In genomic region chr3:12979947-12980487, GRCh38 we compare ENCODE assay signal across 23 cellular contexts.
"Had no signal": no experiment of that assay in that cellular context is flagged by ENCODE, and none has a peak within 500 bp of the region (broad histone marks: within the 10 kb centered on the region; RNA-seq: fewer than 3 reads in every experiment).

No MANE protein-coding gene starts in this region.

- ATAC-seq: SK-N-SH treated with all-trans-retinoic acid at 6 μM for 48 hours had no signal

- H3K9me3 ChIP-seq: breast epithelium, SJSA1 had no signal

- H3K27me3 Mint-ChIP-seq: activated CD4-positive, alpha-beta memory T cell treated with anti-CD3 and anti-CD28 coated beads, Interleukin-2, amount 10 ng/mL, durations not matched to agents 7 days and 5 days; activated CD4-positive, alpha-beta T cell treated with anti-CD3 and anti-CD28 coated beads, Interleukin-2, amount 10 ng/mL, durations not matched to agents 7 days and 5 days; activated naive CD4-positive, alpha-beta T cell treated with anti-CD3 and anti-CD28 coated beads, Interleukin-2, amount 50 U/mL, for 24 hours had no signal

- H3K9me3 Mint-ChIP-seq: activated CD4-positive, alpha-beta memory T cell treated with anti-CD3 and anti-CD28 coated beads, Interleukin-2, amount 10 ng/mL, durations not matched to agents 7 days and 5 days; activated CD4-positive, alpha-beta T cell treated with anti-CD3 and anti-CD28 coated beads, Interleukin-2, amount 10 ng/mL, durations not matched to agents 7 days and 5 days; activated naive CD4-positive, alpha-beta T cell treated with anti-CD3 and anti-CD28 coated beads, Interleukin-2, amount 50 U/mL, for 24 hours; activated T-helper 1 cell treated with anti-CD3 and anti-CD28 coated beads, Interleukin-12 subunit alpha, Interleukin-12 subunit beta, Interleukin-2, Interleukin-4 antibody, amounts not matched to agents 30 ng/mL and 10 ng/mL and 1 ng/mL, durations not matched to agents 14 hours and 24 hours and 36 hours; T-helper 1 cell treated with Interleukin-12 subunit alpha and Interleukin-12 subunit beta and Interleukin-4 antibody, amounts not matched to agents 30 μg/mL and 1 μg/mL, for 36 hours had no signal

- H3K4me3 ChIP-seq: breast epithelium, SJSA1 had no signal

- DNase-seq: activated CD4-positive, alpha-beta memory T cell treated with anti-CD3 and anti-CD28 coated beads, Interleukin-2, amount 10 ng/mL, durations not matched to agents 7 days and 5 days; activated CD4-positive, alpha-beta T cell treated with anti-CD3 and anti-CD28 coated beads, Interleukin-2, amount 10 ng/mL, durations not matched to agents 7 days and 5 days; activated CD4-positive, CD25-positive, alpha-beta regulatory T cell; activated CD8-positive, alpha-beta memory T cell treated with anti-CD3 and anti-CD28 coated beads, Interleukin-2, amount 50 U/mL, for 4 hours; activated effector memory CD4-positive, alpha-beta T cell treated with Interleukin-2 at 50 U/mL for 16 hours; activated naive CD4-positive, alpha-beta T cell; central memory CD4-positive, alpha-beta T cell; NCI-H1092; NCI-H1930; NCI-H2107; NCI-H2171 treated with DMSO at 0.1 percent for 48 hours; NCI-H226; NCI-H510A; NCI-H526 treated with DMSO at 0.1 percent for 48 hours; RPMI8226; SHP77; SW 1271 had no signal

- H3K4me3 Mint-ChIP-seq: activated CD4-positive, alpha-beta memory T cell treated with anti-CD3 and anti-CD28 coated beads, Interleukin-2, amount 10 ng/mL, durations not matched to agents 7 days and 5 days; activated CD4-positive, alpha-beta T cell treated with anti-CD3 and anti-CD28 coated beads, Interleukin-2, amount 10 ng/mL, durations not matched to agents 7 days and 5 days; activated naive CD4-positive, alpha-beta T cell treated with anti-CD3 and anti-CD28 coated beads, Interleukin-2, amount 50 U/mL, for 24 hours; activated T-helper 1 cell treated with anti-CD3 and anti-CD28 coated beads, Interleukin-12 subunit alpha, Interleukin-12 subunit beta, Interleukin-2, Interleukin-4 antibody, amounts not matched to agents 30 ng/mL and 10 ng/mL and 1 ng/mL, durations not matched to agents 14 hours and 24 hours and 36 hours; T-helper 1 cell treated with Interleukin-12 subunit alpha and Interleukin-12 subunit beta and Interleukin-4 antibody, amounts not matched to agents 30 μg/mL and 1 μg/mL, for 36 hours had no signal

- H3K4me1 ChIP-seq: breast epithelium, SJSA1 had no signal

- H3K36me3 Mint-ChIP-seq: activated naive CD4-positive, alpha-beta T cell treated with anti-CD3 and anti-CD28 coated beads, Interleukin-2, amount 50 U/mL, for 24 hours had no signal

- H3K27ac ChIP-seq: breast epithelium, SJSA1 had no signal

- H3K27me3 ChIP-seq: breast epithelium, SJSA1 had no signal

- H3K36me3 ChIP-seq: breast epithelium, SJSA1 had no signal

- H3K27ac Mint-ChIP-seq: activated CD4-positive, alpha-beta memory T cell treated with anti-CD3 and anti-CD28 coated beads, Interleukin-2, amount 10 ng/mL, durations not matched to agents 7 days and 5 days; activated CD4-positive, alpha-beta T cell treated with anti-CD3 and anti-CD28 coated beads, Interleukin-2, amount 10 ng/mL, durations not matched to agents 7 days and 5 days; activated T-helper 1 cell treated with anti-CD3 and anti-CD28 coated beads, Interleukin-12 subunit alpha, Interleukin-12 subunit beta, Interleukin-2, Interleukin-4 antibody, amounts not matched to agents 30 ng/mL and 10 ng/mL and 1 ng/mL, durations not matched to agents 14 hours and 24 hours and 36 hours; T-helper 1 cell treated with Interleukin-12 subunit alpha and Interleukin-12 subunit beta and Interleukin-4 antibody, amounts not matched to agents 30 μg/mL and 1 μg/mL, for 36 hours had no signal
